ENCODE assay signal across 33 cellular contexts in the genomic region with DNA sequence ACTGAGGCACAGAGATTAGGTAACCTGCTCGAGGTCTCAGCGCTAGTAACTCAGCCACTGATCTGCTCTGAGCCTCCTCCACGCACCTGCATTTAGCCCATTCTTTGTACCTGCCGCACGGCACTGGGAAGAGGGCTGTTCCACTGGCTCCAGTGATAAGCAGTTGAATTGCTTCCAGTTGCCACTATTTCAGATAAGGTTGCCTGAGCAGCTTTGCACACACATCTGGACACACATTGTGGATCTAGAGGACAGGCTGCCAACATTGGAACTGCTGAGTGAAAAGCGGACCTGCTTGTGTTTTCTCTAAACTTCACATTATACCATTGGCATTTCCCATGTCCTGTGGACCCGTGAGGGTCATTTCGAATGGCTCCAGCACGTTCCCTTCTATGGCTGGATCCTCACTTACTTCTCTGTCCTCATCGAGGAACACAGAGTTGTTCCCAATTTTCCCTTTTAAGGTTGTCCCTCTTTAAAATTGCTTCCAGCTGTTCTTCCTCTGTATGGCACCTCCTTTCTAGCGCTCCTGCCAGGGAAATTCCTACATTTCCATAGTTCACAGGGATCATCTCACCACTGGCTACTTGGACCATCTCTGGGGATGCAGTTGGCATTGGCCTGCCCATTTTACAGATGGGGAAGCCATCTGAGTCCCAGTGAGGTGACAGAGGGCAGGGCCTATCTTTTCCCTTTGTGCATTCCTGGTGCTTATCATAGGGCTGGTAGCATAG. TPM values are rescaled to one million over a fixed set of nuclear protein-coding genes. Genes with fewer than 3 reads are reported as not detected.
DNase-seq lines count a peak whose midpoint lies in the region; ATAC-seq and TF ChIP-seq lines count a peak whose summit lies in the region.
"Had no signal": no experiment of that assay in that cellular context is flagged by ENCODE, and none has a peak within 500 bp of the region (broad histone marks: within the 10 kb centered on the region; RNA-seq: fewer than 3 reads in every experiment).

No MANE protein-coding gene starts in this region.

- H2BK5ac ChIP-seq in neuronal stem cell (ENCODE audit: low read length), result no peak overlapping the region

- H3K9ac ChIP-seq in fibroblast of lung (ENCODE audit: insufficient read depth, low read length) (no peak overlapping the region), neuronal stem cell (ENCODE audit: low read depth, low read length, poor library complexity) (peak overlapping the region; percentile 10)

- no peaks in the 10 kb centered on the region for H3K9me3 ChIP-seq in fibroblast of lung (ENCODE audit: control insufficient read depth, insufficient read depth, low read depth, low read length)
- no peaks in the 10 kb centered on the region for H3K9me3 ChIP-seq in neuronal stem cell (replicated peaks in 1 of 2; ENCODE audit: control insufficient read depth in 2 of 2, insufficient read depth in 1 of 2, low read depth in 1 of 2, low read length in 2 of 2)
- no peaks in the 10 kb centered on the region for H3K9me3 ChIP-seq in aorta (ENCODE audit: control insufficient read depth, low read length)
- H3K9me3 ChIP-seq: lower lobe of right lung had no signal

- H3K4ac ChIP-seq in neuronal stem cell (ENCODE audit: low read length), result no peak overlapping the region

- TF ChIP-seq CTCF in fibroblast of lung (conservative IDR thresholded peaks at IDR 0.05 in 1 of 2, IDR thresholded peaks at IDR 0.05 in 1 of 2; ENCODE audit: low read depth in 1 of 2, low read length in 2 of 2), result no peak

- H3K27me3 Mint-ChIP-seq in activated T-helper 17 cell treated with anti-CD3 and anti-CD28 coated beads, Interleukin-2, amount 50 U/mL, for 72 hours, result no peaks in the 10 kb centered on the region
- H3K27me3 Mint-ChIP-seq: activated CD4-positive, alpha-beta memory T cell treated with anti-CD3 and anti-CD28 coated beads, Interleukin-2, amount 10 ng/mL, durations not matched to agents 7 days and 5 days; activated naive CD4-positive, alpha-beta T cell treated with anti-CD3 and anti-CD28 coated beads, Interleukin-2, amount 50 U/mL, for 24 hours; central memory CD8-positive, alpha-beta T cell; T-helper 17 cell had no signal

- H4K8ac ChIP-seq in neuronal stem cell (ENCODE audit: low read depth, low read length), result no peak overlapping the region

- H3K27ac ChIP-seq in fibroblast of lung (ENCODE audit: insufficient read depth, low read length), result peak overlapping the region; percentile 32
- H3K27ac ChIP-seq in neuronal stem cell (replicated peaks; ENCODE audit: low read length), result no peak overlapping the region
- H3K27ac ChIP-seq in aorta (ENCODE audit: low read depth in 1 of 2, low read length in 2 of 2), result peak overlapping the region; percentile 38 to 41
- H3K27ac ChIP-seq: HL-60, SK-N-MC had no signal

- no peak overlapping the region for H2BK15ac ChIP-seq in neuronal stem cell (ENCODE audit: low read length)

- H2BK120ac ChIP-seq in neuronal stem cell (ENCODE audit: low read depth, low read length), result no peak overlapping the region

- peaks cover 50% of the 10 kb centered on the region for H3K36me3 Mint-ChIP-seq in activated T-helper 17 cell treated with anti-CD3 and anti-CD28 coated beads, Interleukin-2, amount 50 U/mL, for 72 hours (ENCODE audit: low read depth)

- no peaks in the 10 kb centered on the region for H3K9me3 Mint-ChIP-seq in activated T-helper 17 cell treated with anti-CD3 and anti-CD28 coated beads, Interleukin-2, amount 50 U/mL, for 72 hours
- H3K9me3 Mint-ChIP-seq: activated CD4-positive, alpha-beta memory T cell treated with anti-CD3 and anti-CD28 coated beads, Interleukin-2, amount 10 ng/mL, durations not matched to agents 7 days and 5 days; activated naive CD4-positive, alpha-beta T cell treated with anti-CD3 and anti-CD28 coated beads, Interleukin-2, amount 50 U/mL, for 24 hours; CD8-positive, alpha-beta T cell; central memory CD8-positive, alpha-beta T cell; nephron progenitor cell had no signal

- no peaks in the 10 kb centered on the region for H3K79me1 ChIP-seq in neuronal stem cell (ENCODE audit: low read depth, low read length)

- H3K4me1 Mint-ChIP-seq in activated T-helper 17 cell treated with anti-CD3 and anti-CD28 coated beads, Interleukin-2, amount 50 U/mL, for 72 hours, result no peaks in the 10 kb centered on the region
- H3K4me1 Mint-ChIP-seq: activated CD4-positive, alpha-beta memory T cell treated with anti-CD3 and anti-CD28 coated beads, Interleukin-2, amount 10 ng/mL, durations not matched to agents 7 days and 5 days had no signal

- H3K36me3 ChIP-seq in fibroblast of lung (ENCODE audit: control insufficient read depth, insufficient read depth, low read length) (peaks cover 17% of the 10 kb centered on the region), neuronal stem cell (replicated peaks in 1 of 2; ENCODE audit: control insufficient read depth in 2 of 2, insufficient read depth in 2 of 2, low read length in 2 of 2) (peaks cover 26 to 79% of the 10 kb centered on the region in 2 donors), aorta (ENCODE audit: control insufficient read depth in 1 of 2, insufficient read depth in 2 of 2, low read length in 1 of 2) (peaks cover 0 to 1% of the 10 kb centered on the region in 2 donors)

- H3K14ac ChIP-seq in neuronal stem cell (ENCODE audit: low read length), result no peak overlapping the region

- no CpG with 5 or more reads among the region's 11 CpGs for WGBS in neuronal stem cell (ENCODE audit: extremely low coverage in 2 of 2, insufficient read length in 2 of 2, insufficient replicate concordance in 1 of 2), 2 donors
- WGBS in aorta, 2 donors, result 24% methylated on average over 11 of the region's 11 CpGs

- H3K4me2 ChIP-seq in fibroblast of lung (ENCODE audit: extremely low read depth, insufficient read depth, low read length) (no peak overlapping the region), neuronal stem cell (ENCODE audit: insufficient read depth, low read length, poor library complexity, severe bottlenecking) (no peak overlapping the region)

- no peak overlapping the region for H3K4me3 ChIP-seq in fibroblast of lung (replicated peaks in 1 of 4; ENCODE audit: control extremely low read depth in 1 of 4, insufficient read depth in 1 of 4, low read depth in 3 of 4, low read length in 4 of 4)
- H3K4me3 ChIP-seq in neuronal stem cell (ENCODE audit: low read length in 2 of 2), result no peak overlapping the region
- no peak overlapping the region for H3K4me3 ChIP-seq in aorta (ENCODE audit: low read length in 2 of 2)
- H3K4me3 ChIP-seq: lower lobe of right lung, SK-N-MC had no signal

- H3K27ac Mint-ChIP-seq in activated T-helper 17 cell treated with anti-CD3 and anti-CD28 coated beads, Interleukin-2, amount 50 U/mL, for 72 hours, result no peak overlapping the region
- H3K27ac Mint-ChIP-seq: activated CD4-positive, alpha-beta memory T cell treated with anti-CD3 and anti-CD28 coated beads, Interleukin-2, amount 10 ng/mL, durations not matched to agents 7 days and 5 days; activated naive CD4-positive, alpha-beta T cell treated with anti-CD3 and anti-CD28 coated beads, Interleukin-2, amount 50 U/mL, for 24 hours; CD8-positive, alpha-beta T cell; nephron progenitor cell; T-helper 17 cell had no signal

- H4K20me1 ChIP-seq in fibroblast of lung (ENCODE audit: control insufficient read depth, extremely low read depth, insufficient read depth, low read length), result no peaks in the 10 kb centered on the region

- no peak overlapping the region for H2BK12ac ChIP-seq in neuronal stem cell (ENCODE audit: low read length)

- intact Hi-C loops in Right ventricle myocardium inferior (cut with DNase I) (no loop called here), cardiac septum (cut with DNase I) (no loop called here), aorta (cut with DNase I) (no loop called here)

- peak; percentile 47 for DNase-seq in Right ventricle myocardium inferior (ENCODE audit: missing footprints)
- no peak for DNase-seq in cardiac septum (ENCODE audit: low spot score)
- DNase-seq in fibroblast of lung (ENCODE audit: low read depth in 2 of 2), result no peak
- DNase-seq in neuronal stem cell (ENCODE audit: low spot score), result no peak
- DNase-seq in aorta, result no peak
- no peak for DNase-seq in medulla oblongata (ENCODE audit: extremely low spot score)
- DNase-seq: 8988T; activated CD4-positive, alpha-beta memory T cell treated with anti-CD3 and anti-CD28 coated beads, Interleukin-2, amount 10 ng/mL, durations not matched to agents 7 days and 5 days; activated CD4-positive, alpha-beta T cell treated with anti-CD3 and anti-CD28 coated beads for 1 hour; activated CD8-positive, alpha-beta memory T cell treated with anti-CD3 and anti-CD28 coated beads, Interleukin-2, amount 50 U/mL, for 48 hours; anterior cingulate cortex; CD8-positive, alpha-beta T cell; dermis blood vessel endothelial cell; DMS153; H7; Kasumi-1; lower lobe of right lung; MV-4-11; NCI-H1436 treated with DMSO at 0.1 percent for 48 hours; NCI-H446; NCI-H82; nephron progenitor cell; RPMI8226; stimulated activated CD4-positive, alpha-beta T cell treated with anti-CD3 and anti-CD28 coated beads, Interleukin-12 subunit alpha, Interleukin-12 subunit beta, amount 100 ng/mL, for 4 hours; stimulated activated CD4-positive, alpha-beta T cell treated with anti-CD3 and anti-CD28 coated beads, Interleukin-4, amount 100 ng/mL, for 1 hour; T-helper 17 cell had no signal

- H2AFZ ChIP-seq in fibroblast of lung (ENCODE audit: low read length) (no peak overlapping the region), neuronal stem cell (ENCODE audit: low read length) (no peak overlapping the region)

- no peak overlapping the region for H3K23ac ChIP-seq in neuronal stem cell (ENCODE audit: low read depth, low read length, poor library complexity)

- H3K18ac ChIP-seq in neuronal stem cell (ENCODE audit: low read length), result no peak overlapping the region

- peak; percentile 61 for ATAC-seq in Right ventricle myocardium inferior
- ATAC-seq in aorta (ENCODE audit: low FRiP score), result no peak
- no peak for ATAC-seq in HG03159 (IDR thresholded peaks at IDR 0.05; ENCODE audit: unreplicated experiment)
- ATAC-seq in activated T-helper 17 cell treated with anti-CD3 and anti-CD28 coated beads, Interleukin-2, amount 50 U/mL, for 72 hours (replicated peaks), result no peak
- ATAC-seq: CD8-positive, alpha-beta T cell; lower lobe of right lung; sciatic nerve; T-helper 17 cell had no signal

- H2AK5ac ChIP-seq in neuronal stem cell (ENCODE audit: low read depth, low read length), result no peak overlapping the region

- H3K4me3 Mint-ChIP-seq in activated T-helper 17 cell treated with anti-CD3 and anti-CD28 coated beads, Interleukin-2, amount 50 U/mL, for 72 hours, result no peak overlapping the region
- H3K4me3 Mint-ChIP-seq: activated CD4-positive, alpha-beta memory T cell treated with anti-CD3 and anti-CD28 coated beads, Interleukin-2, amount 10 ng/mL, durations not matched to agents 7 days and 5 days; activated naive CD4-positive, alpha-beta T cell treated with anti-CD3 and anti-CD28 coated beads, Interleukin-2, amount 50 U/mL, for 24 hours; CD8-positive, alpha-beta T cell; central memory CD8-positive, alpha-beta T cell; nephron progenitor cell; T-helper 17 cell had no signal

- H4K91ac ChIP-seq in neuronal stem cell (ENCODE audit: low read depth, low read length, poor library complexity), result no peak overlapping the region

- H3K4me1 ChIP-seq in fibroblast of lung (ENCODE audit: control insufficient read depth, extremely low read depth, insufficient read depth, low read length) (peaks cover 12% of the 10 kb centered on the region), neuronal stem cell (ENCODE audit: control insufficient read depth in 2 of 2, insufficient read depth in 1 of 2, low read depth in 1 of 2, low read length in 2 of 2) (no peaks in the 10 kb centered on the region), aorta (ENCODE audit: control insufficient read depth in 1 of 2, insufficient read depth in 2 of 2, low read length in 2 of 2) (no peaks in the 10 kb centered on the region)

- H3K27me3 ChIP-seq in fibroblast of lung (ENCODE audit: control insufficient read depth, insufficient read depth, low read length) (no peaks in the 10 kb centered on the region), neuronal stem cell (ENCODE audit: control insufficient read depth in 3 of 3, insufficient read depth in 3 of 3, low read depth in 1 of 3, low read length in 3 of 3) (no peaks in the 10 kb centered on the region), aorta (ENCODE audit: control insufficient read depth in 1 of 2, insufficient read depth in 2 of 2, low read length in 1 of 2) (no peaks in the 10 kb centered on the region)

- no peaks in the 10 kb centered on the region for H3K79me2 ChIP-seq in fibroblast of lung (ENCODE audit: control insufficient read depth, insufficient read depth, low read length)

RNA-seq across cellular contexts. Expression of gene RPL26L1, which starts 45.9 kb away (rescaled TPM):
- total RNA-seq in Right ventricle myocardium inferior, result 23.9 TPM
- total RNA-seq in cardiac septum, result 28.1 TPM
- total RNA-seq in fibroblast of lung, result 47.1 and 50.1 TPM in 2 replicates
- 98.1 and 144 TPM in 2 replicates for polyA plus RNA-seq in fibroblast of lung
- 90.2 and 135 TPM in 2 replicates for polyA plus RNA-seq in fibroblast of lung (2012)
- polyA minus RNA-seq in fibroblast of lung (ENCODE audit: low replicate concordance), result 11.2 and 12.2 TPM in 2 replicates
- polyA plus RNA-seq in neuronal stem cell (2013, experiment 1 of 2), result 88.1 TPM
- 87.5 TPM for polyA plus RNA-seq in neuronal stem cell (2013, experiment 2 of 2)
- total RNA-seq in aorta, result 10 to 100 TPM; 16.7 to 31.2 TPM
- 10 to 100 TPM; 28.2 to 30.4 TPM for polyA plus RNA-seq in aorta
- 10 to 100 TPM; 31.8 to 64.9 TPM for total RNA-seq in activated T-helper 17 cell treated with anti-CD3 and anti-CD28 coated beads, Interleukin-2, amount 50 U/mL, for 72 hours
